16 cellular contexts compared by ENCODE assay signal in the genomic region with DNA sequence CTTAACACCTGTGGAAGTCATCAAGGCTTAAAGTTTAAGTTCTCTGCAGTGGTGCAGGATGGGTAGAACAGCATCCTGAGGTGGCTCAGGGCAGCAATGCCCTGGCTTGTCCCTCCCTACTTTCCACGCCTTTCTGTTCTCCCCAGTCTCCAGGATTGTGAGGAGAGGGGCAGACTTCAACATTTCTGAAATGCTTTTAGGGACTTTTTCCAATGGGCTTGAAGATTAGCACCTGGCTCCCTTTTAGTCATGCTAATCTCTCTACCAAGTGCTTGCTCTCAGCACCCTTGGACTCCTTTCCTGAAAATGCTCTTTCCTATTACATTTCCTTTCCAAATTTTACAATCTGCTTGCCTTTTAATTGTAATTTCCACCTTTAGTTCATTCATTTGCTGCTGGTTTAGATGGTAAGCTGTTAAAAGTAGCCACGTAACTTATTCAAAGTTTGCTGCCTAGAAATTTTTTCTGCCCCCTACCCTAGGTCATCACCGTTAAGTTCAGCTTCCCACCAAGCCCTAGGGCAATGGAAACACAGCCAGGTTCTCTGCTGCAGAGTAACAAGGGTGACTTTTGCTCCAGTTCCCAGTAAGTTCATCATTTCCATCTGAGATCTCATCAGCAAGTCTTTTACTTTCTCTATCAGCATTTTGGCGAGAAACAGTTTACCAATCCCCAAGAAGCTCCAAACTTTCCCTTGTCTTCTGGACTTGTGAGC.
DNase-seq lines count a peak whose midpoint lies in the region; ATAC-seq and TF ChIP-seq lines count a peak whose summit lies in the region.
"Had no signal": no experiment of that assay in that cellular context is flagged by ENCODE, and none has a peak within 500 bp of the region (broad histone marks: within the 10 kb centered on the region; RNA-seq: fewer than 3 reads in every experiment).

No MANE protein-coding gene starts in this region.

- H3K36me3 Mint-ChIP-seq in WTC11, result peaks cover 35% of the 10 kb centered on the region
- H3K36me3 Mint-ChIP-seq in central memory CD8-positive, alpha-beta T cell (ENCODE audit: insufficient read depth), result peaks cover 64% of the 10 kb centered on the region
- peaks cover 57% of the 10 kb centered on the region for H3K36me3 Mint-ChIP-seq in effector memory CD8-positive, alpha-beta T cell (ENCODE audit: insufficient read depth)
- H3K36me3 Mint-ChIP-seq: IgD-negative memory B cell had no signal

- POLR2A ChIA-PET in WTC11 (lab: Charles Lee), result no interaction called here

- no peaks in the 10 kb centered on the region; the same call in 1 of the 2 replicates for H3K9me3 Mint-ChIP-seq in WTC11
- no peaks in the 10 kb centered on the region for H3K9me3 Mint-ChIP-seq in central memory CD8-positive, alpha-beta T cell
- H3K9me3 Mint-ChIP-seq in effector memory CD8-positive, alpha-beta T cell, result peaks cover 0 to under 1% of the 10 kb centered on the region in 2 donors
- H3K9me3 Mint-ChIP-seq: CD4-positive, alpha-beta T cell; IgD-negative memory B cell had no signal

- H3K27me3 Mint-ChIP-seq in WTC11 (ENCODE audit: low read depth), result no peaks in the 10 kb centered on the region
- H3K27me3 Mint-ChIP-seq in central memory CD8-positive, alpha-beta T cell, result no peaks in the 10 kb centered on the region
- H3K27me3 Mint-ChIP-seq in effector memory CD8-positive, alpha-beta T cell, result no peaks in the 10 kb centered on the region
- H3K27me3 Mint-ChIP-seq: B cell; CD4-positive, alpha-beta T cell; IgD-negative memory B cell had no signal

- TF ChIP-seq CTCF in WTC11 (IDR thresholded peaks at IDR 0.05), result no peak

- H3K9ac ChIP-seq in HUES64 (ENCODE audit: low read depth, low read length) (no peak overlapping the region), iPS-20b (ENCODE audit: low read depth, low read length) (peak overlapping the region; percentile 43; the same call in 1 of the 2 replicates)

- peaks cover 36% of the 10 kb centered on the region for H3K4me1 Mint-ChIP-seq in WTC11
- H3K4me1 Mint-ChIP-seq in central memory CD8-positive, alpha-beta T cell, result peaks cover 15% of the 10 kb centered on the region
- H3K4me1 Mint-ChIP-seq in effector memory CD8-positive, alpha-beta T cell (ENCODE audit: low read depth in 2 of 2), result peaks cover 0 to 23% of the 10 kb centered on the region in 2 donors
- H3K4me1 Mint-ChIP-seq: B cell, IgD-negative memory B cell had no signal

- CTCF ChIA-PET in WTC11 (lab: Charles Lee), result no interaction called here

- peak overlapping the region; percentile 98 for H3K27ac Mint-ChIP-seq in WTC11
- H3K27ac Mint-ChIP-seq in central memory CD8-positive, alpha-beta T cell (ENCODE audit: low read depth), result peak overlapping the region; percentile 51
- H3K27ac Mint-ChIP-seq in effector memory CD8-positive, alpha-beta T cell, result peak overlapping the region in 1 of 2 donors; percentile 47
- H3K27ac Mint-ChIP-seq: B cell; CD4-positive, alpha-beta T cell; IgD-negative memory B cell had no signal

- peak overlapping the region; percentile 75; the same call in 1 of the 2 replicates for H3K27ac ChIP-seq in HUES64 (ENCODE audit: low read depth, low read length)
- H3K27ac ChIP-seq in iPS-20b (ENCODE audit: low read length), result peak overlapping the region; percentile 0

- no peaks in the 10 kb centered on the region for H3K27me3 ChIP-seq in HUES64 (ENCODE audit: insufficient read depth, low read length)
- no peaks in the 10 kb centered on the region for H3K27me3 ChIP-seq in iPS-20b (ENCODE audit: insufficient read depth, low read length)

- no peak overlapping the region for H3K4me3 ChIP-seq in HUES64 (ENCODE audit: low read length)
- H3K4me3 ChIP-seq in iPS-20b (ENCODE audit: low read length), result no peak overlapping the region
- H3K4me3 ChIP-seq: GM12878 had no signal

- H3K4me1 ChIP-seq in HUES64 (ENCODE audit: insufficient read depth, low read length), result peaks cover 23% of the 10 kb centered on the region; the same call in 1 of the 2 replicates
- peaks cover 14% of the 10 kb centered on the region; the same call in 1 of the 2 replicates for H3K4me1 ChIP-seq in iPS-20b (ENCODE audit: insufficient read depth, low read length)

- H3K4me3 Mint-ChIP-seq in WTC11, result no peak overlapping the region; the same call in 1 of the 2 replicates
- no peak overlapping the region for H3K4me3 Mint-ChIP-seq in central memory CD8-positive, alpha-beta T cell
- no peak overlapping the region for H3K4me3 Mint-ChIP-seq in effector memory CD8-positive, alpha-beta T cell
- H3K4me3 Mint-ChIP-seq: B cell; CD4-positive, alpha-beta T cell; IgD-negative memory B cell had no signal

- WGBS in HUES64, result 53% methylated on average over 4 of the region's 4 CpGs

- ATAC-seq in WTC11, result peak; percentile 94
- ATAC-seq in central memory CD8-positive, alpha-beta T cell (replicated peaks; ENCODE audit: extremely low read depth, poor library complexity, severe bottlenecking), result no peak
- no peak for ATAC-seq in effector memory CD8-positive, alpha-beta T cell (replicated peaks)
- ATAC-seq: GM12878, HCT116 had no signal

- DNase-seq in WTC11 (ENCODE audit: low spot score) (no peak), SW 1271 (lab: John Stamatoyannopoulos, UW) (no peak), inferior parietal cortex (ENCODE audit: extremely low spot score) (no peak)
- DNase-seq in central memory CD8-positive, alpha-beta T cell (ENCODE audit: low spot score in 2 of 2), result no peak
- no peak for DNase-seq in effector memory CD8-positive, alpha-beta T cell
- DNase-seq: C1 segment of cervical spinal cord; Calu3; CD4-positive, alpha-beta T cell; DMS 273 treated with DMSO at 0.1 percent for 48 hours; DMS79 had no signal

- H3K9me3 ChIP-seq in HUES64 (ENCODE audit: insufficient read depth, low read depth, low read length) (no peaks in the 10 kb centered on the region), iPS-20b (ENCODE audit: insufficient read depth, low read depth, low read length) (no peaks in the 10 kb centered on the region)

- H3K36me3 ChIP-seq in HUES64 (ENCODE audit: insufficient read depth, low read length), result peaks cover 48% of the 10 kb centered on the region
- H3K36me3 ChIP-seq in iPS-20b (ENCODE audit: insufficient read depth, low read depth, low read length), result peaks cover 51% of the 10 kb centered on the region

TF ChIP-seq in WTC11, 78 proteins besides CTCF, POLR2A, EP300 and RAD21 (continues in another document):
- TF ChIP-seq RORB (CRISPR knock-in tag; IDR thresholded peaks at IDR 0.05) (no peak), HMGA2 (CRISPR knock-in tag; IDR thresholded peaks at IDR 0.05) (no peak), ZNF232 (CRISPR knock-in tag; IDR thresholded peaks at IDR 0.05) (no peak), FOXP1 (CRISPR knock-in tag; IDR thresholded peaks at IDR 0.05; ENCODE audit: borderline replicate concordance) (no peak), TEAD1 (CRISPR knock-in tag; IDR thresholded peaks at IDR 0.05) (no peak), JAZF1 (CRISPR knock-in tag; IDR thresholded peaks at IDR 0.05) (no peak), ZBTB21 (CRISPR knock-in tag; IDR thresholded peaks at IDR 0.05; ENCODE audit: borderline replicate concordance) (no peak), EMX1 (CRISPR knock-in tag; IDR thresholded peaks at IDR 0.05) (no peak), ETV6 (CRISPR knock-in tag; IDR thresholded peaks at IDR 0.05) (no peak), CREB1 (CRISPR knock-in tag; IDR thresholded peaks at IDR 0.05) (no peak), MXD4 (CRISPR knock-in tag; IDR thresholded peaks at IDR 0.05; ENCODE audit: borderline replicate concordance) (no peak), TP53 (CRISPR knock-in tag; IDR thresholded peaks at IDR 0.05) (no peak), ZNF416 (CRISPR knock-in tag; IDR thresholded peaks at IDR 0.05) (no peak)
- TF ChIP-seq, protein P1, sequence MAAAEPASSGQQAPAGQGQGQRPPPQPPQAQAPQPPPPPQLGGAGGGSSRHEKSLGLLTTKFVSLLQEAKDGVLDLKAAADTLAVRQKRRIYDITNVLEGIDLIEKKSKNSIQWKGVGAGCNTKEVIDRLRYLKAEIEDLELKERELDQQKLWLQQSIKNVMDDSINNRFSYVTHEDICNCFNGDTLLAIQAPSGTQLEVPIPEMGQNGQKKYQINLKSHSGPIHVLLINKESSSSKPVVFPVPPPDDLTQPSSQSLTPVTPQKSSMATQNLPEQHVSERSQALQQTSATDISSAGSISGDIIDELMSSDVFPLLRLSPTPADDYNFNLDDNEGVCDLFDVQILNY (CRISPR knock-in tag; IDR thresholded peaks at IDR 0.05), result no peak
- TF ChIP-seq, protein P2, sequence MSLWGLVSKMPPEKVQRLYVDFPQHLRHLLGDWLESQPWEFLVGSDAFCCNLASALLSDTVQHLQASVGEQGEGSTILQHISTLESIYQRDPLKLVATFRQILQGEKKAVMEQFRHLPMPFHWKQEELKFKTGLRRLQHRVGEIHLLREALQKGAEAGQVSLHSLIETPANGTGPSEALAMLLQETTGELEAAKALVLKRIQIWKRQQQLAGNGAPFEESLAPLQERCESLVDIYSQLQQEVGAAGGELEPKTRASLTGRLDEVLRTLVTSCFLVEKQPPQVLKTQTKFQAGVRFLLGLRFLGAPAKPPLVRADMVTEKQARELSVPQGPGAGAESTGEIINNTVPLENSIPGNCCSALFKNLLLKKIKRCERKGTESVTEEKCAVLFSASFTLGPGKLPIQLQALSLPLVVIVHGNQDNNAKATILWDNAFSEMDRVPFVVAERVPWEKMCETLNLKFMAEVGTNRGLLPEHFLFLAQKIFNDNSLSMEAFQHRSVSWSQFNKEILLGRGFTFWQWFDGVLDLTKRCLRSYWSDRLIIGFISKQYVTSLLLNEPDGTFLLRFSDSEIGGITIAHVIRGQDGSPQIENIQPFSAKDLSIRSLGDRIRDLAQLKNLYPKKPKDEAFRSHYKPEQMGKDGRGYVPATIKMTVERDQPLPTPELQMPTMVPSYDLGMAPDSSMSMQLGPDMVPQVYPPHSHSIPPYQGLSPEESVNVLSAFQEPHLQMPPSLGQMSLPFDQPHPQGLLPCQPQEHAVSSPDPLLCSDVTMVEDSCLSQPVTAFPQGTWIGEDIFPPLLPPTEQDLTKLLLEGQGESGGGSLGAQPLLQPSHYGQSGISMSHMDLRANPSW (CRISPR knock-in tag; conservative IDR thresholded peaks at IDR 0.05; ENCODE audit: low read depth), result no peak
- TF ChIP-seq, protein P3, sequence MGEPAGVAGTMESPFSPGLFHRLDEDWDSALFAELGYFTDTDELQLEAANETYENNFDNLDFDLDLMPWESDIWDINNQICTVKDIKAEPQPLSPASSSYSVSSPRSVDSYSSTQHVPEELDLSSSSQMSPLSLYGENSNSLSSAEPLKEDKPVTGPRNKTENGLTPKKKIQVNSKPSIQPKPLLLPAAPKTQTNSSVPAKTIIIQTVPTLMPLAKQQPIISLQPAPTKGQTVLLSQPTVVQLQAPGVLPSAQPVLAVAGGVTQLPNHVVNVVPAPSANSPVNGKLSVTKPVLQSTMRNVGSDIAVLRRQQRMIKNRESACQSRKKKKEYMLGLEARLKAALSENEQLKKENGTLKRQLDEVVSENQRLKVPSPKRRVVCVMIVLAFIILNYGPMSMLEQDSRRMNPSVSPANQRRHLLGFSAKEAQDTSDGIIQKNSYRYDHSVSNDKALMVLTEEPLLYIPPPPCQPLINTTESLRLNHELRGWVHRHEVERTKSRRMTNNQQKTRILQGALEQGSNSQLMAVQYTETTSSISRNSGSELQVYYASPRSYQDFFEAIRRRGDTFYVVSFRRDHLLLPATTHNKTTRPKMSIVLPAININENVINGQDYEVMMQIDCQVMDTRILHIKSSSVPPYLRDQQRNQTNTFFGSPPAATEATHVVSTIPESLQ (CRISPR knock-in tag; IDR thresholded peaks at IDR 0.05), result no peak
